In genomic region chr19:35715355-35715809, GRCh38 we compare ENCODE assay signal across 11 cellular contexts. TPM values are rescaled to one million over a fixed set of nuclear protein-coding genes. Genes with fewer than 3 reads are reported as not detected.
DNase-seq lines count a peak whose midpoint lies in the region; ATAC-seq and TF ChIP-seq lines count a peak whose summit lies in the region.
"Had no signal": no experiment of that assay in that cellular context is flagged by ENCODE, and none has a peak within 500 bp of the region (broad histone marks: within the 10 kb centered on the region; RNA-seq: fewer than 3 reads in every experiment).

No MANE protein-coding gene starts in this region.

- no peak overlapping the region for H3K14ac ChIP-seq in mesenchymal stem cell (ENCODE audit: low read length in 2 of 2)

- H3K4me3 ChIP-seq in mesenchymal stem cell (ENCODE audit: insufficient read depth in 1 of 2, low read depth in 1 of 2, low read length in 2 of 2) = peak overlapping the region in 1 of 2 experiments; percentile 97

- H3K27ac ChIP-seq in mesenchymal stem cell (ENCODE audit: low read length, poor library complexity, severe bottlenecking) = no peak overlapping the region

- intact Hi-C loops in natural killer cell (cut with micrococcal nuclease) = no loop called here
- intact Hi-C loops in activated CD8-positive, alpha-beta T cell treated with anti-CD3 and anti-CD28 coated beads for 36 hours (cut with micrococcal nuclease) = loop anchor here (10.0 kb wide), 1 partner anchor 219 kb away; the partner anchor contains the start of gene LRFN3

- no peak overlapping the region for H4K8ac ChIP-seq in mesenchymal stem cell (ENCODE audit: low read length)

- CTCF ChIA-PET in activated CD8-positive, alpha-beta T cell treated with anti-CD3 and anti-CD28 coated beads for 36 hours (lab: Charles Lee) = interaction anchor here (1.0 to 6.4 kb wide), 3 partner anchors 16 to 28 kb away, joined by 4 to 137 read pairs (median 18); partner anchors contain the start of genes IGFLR1, PSENEN and U2AF1L4

- WGBS in mesenchymal stem cell = 89% methylated on average over 7 of the region's 7 CpGs

- POLR2A ChIA-PET in activated CD8-positive, alpha-beta T cell treated with anti-CD3 and anti-CD28 coated beads for 36 hours (lab: Charles Lee) = interaction anchor here (0.6 to 8.8 kb wide), 11 partner anchors 10 to 105 kb away, joined by 3 to 215 read pairs (median 4); partner anchors contain the start of genes HSPB6, IGFLR1, LIN37 and PSENEN

- H3K4me2 ChIP-seq in mesenchymal stem cell (ENCODE audit: low read length, poor library complexity, severe bottlenecking) = no peak overlapping the region

- no peak overlapping the region for H3K18ac ChIP-seq in mesenchymal stem cell (ENCODE audit: low read depth in 1 of 2, low read length in 2 of 2)

- TF ChIP-seq CTCF in natural killer cell (IDR thresholded peaks at IDR 0.05) = no peak
- no peak for TF ChIP-seq CTCF in activated CD8-positive, alpha-beta T cell treated with anti-CD3 and anti-CD28 coated beads for 36 hours (IDR thresholded peaks at IDR 0.05)

- H3K79me1 ChIP-seq in mesenchymal stem cell (replicated peaks; ENCODE audit: low read length, poor library complexity, severe bottlenecking) = peaks cover 17% of the 10 kb centered on the region

- H3K4ac ChIP-seq in mesenchymal stem cell (ENCODE audit: low read depth in 1 of 2, low read length in 2 of 2) = peak overlapping the region in 1 of 2 experiments; percentile 35

- no peaks in the 10 kb centered on the region for H3K9me3 ChIP-seq in mesenchymal stem cell (ENCODE audit: control insufficient read depth, low read length)

- no peak overlapping the region for H2BK12ac ChIP-seq in mesenchymal stem cell (ENCODE audit: low read length in 2 of 2)

- H3K27ac Mint-ChIP-seq in natural killer cell treated with Interleukin-12 subunit alpha and Interleukin-12 subunit beta and Interleukin-15 and Interleukin-18, amount 100 ng/mL, for 72 hours = peak overlapping the region; percentile 96 to 99
- H3K27ac Mint-ChIP-seq in natural killer cell (no peak overlapping the region), immature natural killer cell (peak overlapping the region in 1 of 6 donors; percentile 55)
- peak overlapping the region; percentile 100 for H3K27ac Mint-ChIP-seq in activated CD8-positive, alpha-beta T cell treated with anti-CD3 and anti-CD28 coated beads for 36 hours

- no peak overlapping the region for H4K91ac ChIP-seq in mesenchymal stem cell (ENCODE audit: low read length)

- H3K4me3 Mint-ChIP-seq in natural killer cell treated with Interleukin-12 subunit alpha and Interleukin-12 subunit beta and Interleukin-15 and Interleukin-18, amount 100 ng/mL, for 72 hours = peak overlapping the region; percentile 98
- H3K4me3 Mint-ChIP-seq in natural killer cell = no peak overlapping the region
- H3K4me3 Mint-ChIP-seq in activated CD8-positive, alpha-beta T cell treated with anti-CD3 and anti-CD28 coated beads for 36 hours = peak overlapping the region; percentile 83
- no peak overlapping the region for H3K4me3 Mint-ChIP-seq in immature natural killer cell

- ATAC-seq in natural killer cell treated with Interleukin-12 subunit alpha and Interleukin-12 subunit beta and Interleukin-15 and Interleukin-18, amount 100 ng/mL, for 72 hours = no peak
- ATAC-seq in natural killer cell (no peak), GM18870 (IDR thresholded peaks at IDR 0.05; ENCODE audit: unreplicated experiment) (no peak)
- no peak for ATAC-seq in activated CD8-positive, alpha-beta T cell treated with anti-CD3 and anti-CD28 coated beads for 36 hours
- ATAC-seq: Panc1 had no signal

- no peak overlapping the region for H2BK15ac ChIP-seq in mesenchymal stem cell (ENCODE audit: low read depth, poor library complexity, severe bottlenecking)

- H3K9ac ChIP-seq in mesenchymal stem cell (ENCODE audit: low read length) = peak overlapping the region; percentile 87

- no peaks in the 10 kb centered on the region for H3K9me3 Mint-ChIP-seq in natural killer cell treated with Interleukin-12 subunit alpha and Interleukin-12 subunit beta and Interleukin-15 and Interleukin-18, amount 100 ng/mL, for 72 hours
- no peaks in the 10 kb centered on the region for H3K9me3 Mint-ChIP-seq in natural killer cell
- peaks cover 2% of the 10 kb centered on the region for H3K9me3 Mint-ChIP-seq in activated CD8-positive, alpha-beta T cell treated with anti-CD3 and anti-CD28 coated beads for 36 hours
- H3K9me3 Mint-ChIP-seq in immature natural killer cell = no peaks in the 10 kb centered on the region

- H3K4me1 ChIP-seq in mesenchymal stem cell (ENCODE audit: control insufficient read depth, insufficient read depth, low read depth, low read length) = peaks cover 23% of the 10 kb centered on the region

- peaks cover 4 to 9% of the 10 kb centered on the region in 2 experiments for H3K36me3 ChIP-seq in mesenchymal stem cell (ENCODE audit: control insufficient read depth in 1 of 2, insufficient read depth in 2 of 2, low read depth in 1 of 2, low read length in 2 of 2)

- no peaks in the 10 kb centered on the region for H3K27me3 Mint-ChIP-seq in natural killer cell treated with Interleukin-12 subunit alpha and Interleukin-12 subunit beta and Interleukin-15 and Interleukin-18, amount 100 ng/mL, for 72 hours
- H3K27me3 Mint-ChIP-seq in natural killer cell (ENCODE audit: low read depth in 2 of 2) = no peaks in the 10 kb centered on the region
- no peaks in the 10 kb centered on the region for H3K27me3 Mint-ChIP-seq in activated CD8-positive, alpha-beta T cell treated with anti-CD3 and anti-CD28 coated beads for 36 hours
- H3K27me3 Mint-ChIP-seq in immature natural killer cell (ENCODE audit: low read depth in 3 of 3) = peaks cover 3 to 5% (median 3%) of the 10 kb centered on the region in 3 donors

- H2BK120ac ChIP-seq in mesenchymal stem cell (ENCODE audit: low read depth, low read length) = no peak overlapping the region

- H3K4me1 Mint-ChIP-seq in natural killer cell treated with Interleukin-12 subunit alpha and Interleukin-12 subunit beta and Interleukin-15 and Interleukin-18, amount 100 ng/mL, for 72 hours (ENCODE audit: low read depth in 2 of 2) = peaks cover 59 to 60% of the 10 kb centered on the region in 2 donors
- peaks cover 15 to 45% of the 10 kb centered on the region in 2 donors for H3K4me1 Mint-ChIP-seq in natural killer cell
- H3K4me1 Mint-ChIP-seq in activated CD8-positive, alpha-beta T cell treated with anti-CD3 and anti-CD28 coated beads for 36 hours (ENCODE audit: low read depth) = peaks cover 36% of the 10 kb centered on the region
- H3K4me1 Mint-ChIP-seq in immature natural killer cell = peaks cover 29 to 31% of the 10 kb centered on the region in 2 donors

- H3K27me3 ChIP-seq in mesenchymal stem cell (ENCODE audit: control insufficient read depth in 1 of 2, insufficient read depth in 1 of 2, low read length in 2 of 2) = peaks cover 0 to 27% of the 10 kb centered on the region in 2 experiments

- no peak for DNase-seq in natural killer cell treated with Interleukin-12 subunit alpha and Interleukin-12 subunit beta and Interleukin-15 and Interleukin-18, amount 100 ng/mL, for 72 hours (ENCODE audit: low spot score)
- no peak for DNase-seq in natural killer cell
- DNase-seq in activated CD8-positive, alpha-beta T cell treated with anti-CD3 and anti-CD28 coated beads for 36 hours = no peak
- no peak for DNase-seq in mesenchymal stem cell
- no peak for DNase-seq in immature natural killer cell
- no peak for DNase-seq in kidney tubule cell (ENCODE audit: low spot score)
- DNase-seq in retina = no peak
- DNase-seq: COR-L47 had no signal

- no peak overlapping the region for H2AFZ ChIP-seq in mesenchymal stem cell (ENCODE audit: low read depth, low read length)

- H3K23ac ChIP-seq in mesenchymal stem cell (ENCODE audit: low read length in 2 of 2) = no peak overlapping the region

- H2BK5ac ChIP-seq in mesenchymal stem cell (ENCODE audit: low read depth, low read length, poor library complexity, severe bottlenecking) = no peak overlapping the region

- peaks cover 30% of the 10 kb centered on the region for H3K36me3 Mint-ChIP-seq in natural killer cell treated with Interleukin-12 subunit alpha and Interleukin-12 subunit beta and Interleukin-15 and Interleukin-18, amount 100 ng/mL, for 72 hours
- H3K36me3 Mint-ChIP-seq in natural killer cell = no peaks in the 10 kb centered on the region
- peaks cover 65% of the 10 kb centered on the region for H3K36me3 Mint-ChIP-seq in activated CD8-positive, alpha-beta T cell treated with anti-CD3 and anti-CD28 coated beads for 36 hours (ENCODE audit: low read depth)
- H3K36me3 Mint-ChIP-seq in immature natural killer cell = peaks cover 0 to 3% (median 0%) of the 10 kb centered on the region in 3 donors

- H2AK5ac ChIP-seq in mesenchymal stem cell (ENCODE audit: low read length, severe bottlenecking) = no peak overlapping the region

RNA-seq across cellular contexts. Expression of gene KMT2B, which starts 2.4 kb away (rescaled TPM):
- 100 to 1,000 TPM in 1 of 2 donors, 10 to 100 TPM in 1; 80.1 to 137 TPM for total RNA-seq in natural killer cell treated with Interleukin-12 subunit alpha and Interleukin-12 subunit beta and Interleukin-15 and Interleukin-18, amount 100 ng/mL, for 72 hours
- total RNA-seq in natural killer cell = 10 to 100 TPM; 60.8 to 70.9 (median 70.7) TPM
- 10 to 100 TPM; 62.9 to 63.6 TPM for total RNA-seq in activated CD8-positive, alpha-beta T cell treated with anti-CD3 and anti-CD28 coated beads for 36 hours
- polyA plus RNA-seq in mesenchymal stem cell (2013, experiment 1 of 2) = 12.9 TPM
- 12.4 TPM for polyA plus RNA-seq in mesenchymal stem cell (2013, experiment 2 of 2)
- 1 to 10 TPM in 1 of 3 donors, under 1 TPM in 1, not detected in 1; 0.30 to 1.8 TPM for polyA plus RNA-seq in immature natural killer cell

RNA-seq across cellular contexts. Expression of gene ZBTB32, which starts 11.0 kb away (rescaled TPM):
- total RNA-seq in natural killer cell treated with Interleukin-12 subunit alpha and Interleukin-12 subunit beta and Interleukin-15 and Interleukin-18, amount 100 ng/mL, for 72 hours = 100 to 1,000 TPM; 191 to 295 TPM
- total RNA-seq in natural killer cell = 1 to 10 TPM in 1 of 3 donors, under 1 TPM in 2; 0.27 to 1.8 (median 0.35) TPM
- 100 to 1,000 TPM; 410 to 420 TPM for total RNA-seq in activated CD8-positive, alpha-beta T cell treated with anti-CD3 and anti-CD28 coated beads for 36 hours
- polyA plus RNA-seq in mesenchymal stem cell (2013, experiment 1 of 2) = not detected
- not detected for polyA plus RNA-seq in mesenchymal stem cell (2013, experiment 2 of 2)
- not detected for polyA plus RNA-seq in immature natural killer cell
- total RNA-seq: liver had no signal

RNA-seq across cellular contexts. Expression of gene IGFLR1, which starts 26.9 kb away (rescaled TPM):
- 100 to 1,000 TPM in 1 of 2 donors, 10 to 100 TPM in 1; 80.4 to 193 TPM for total RNA-seq in natural killer cell treated with Interleukin-12 subunit alpha and Interleukin-12 subunit beta and Interleukin-15 and Interleukin-18, amount 100 ng/mL, for 72 hours
- 10 to 100 TPM; 57.7 to 75.6 (median 69.6) TPM for total RNA-seq in natural killer cell
- 100 to 1,000 TPM; 140 to 143 TPM for total RNA-seq in activated CD8-positive, alpha-beta T cell treated with anti-CD3 and anti-CD28 coated beads for 36 hours
- 3.2 TPM for polyA plus RNA-seq in mesenchymal stem cell (2013, experiment 1 of 2)
- 2.5 TPM for polyA plus RNA-seq in mesenchymal stem cell (2013, experiment 2 of 2)
- 100 to 1,000 TPM in 2 of 3 donors, 10 to 100 TPM in 1; 94.6 to 116 (median 109) TPM for polyA plus RNA-seq in immature natural killer cell

RNA-seq across cellular contexts. Expression of gene U2AF1L4, which starts 29.8 kb away (rescaled TPM):
- 10 to 100 TPM; 17.0 to 19.1 TPM for total RNA-seq in natural killer cell treated with Interleukin-12 subunit alpha and Interleukin-12 subunit beta and Interleukin-15 and Interleukin-18, amount 100 ng/mL, for 72 hours
- total RNA-seq in natural killer cell = 10 to 100 TPM; 63.7 to 78.2 (median 73.0) TPM
- total RNA-seq in activated CD8-positive, alpha-beta T cell treated with anti-CD3 and anti-CD28 coated beads for 36 hours = 10 to 100 TPM; 41.7 to 42.5 TPM
- polyA plus RNA-seq in mesenchymal stem cell (2013, experiment 1 of 2) = 13.8 TPM
- 12.8 TPM for polyA plus RNA-seq in mesenchymal stem cell (2013, experiment 2 of 2)
- polyA plus RNA-seq in immature natural killer cell = 10 to 100 TPM; 11.8 to 21.4 (median 15.8) TPM

RNA-seq across cellular contexts. Expression of gene PSENEN, which starts 30.1 kb away (rescaled TPM):
- 10 to 100 TPM; 66.4 to 84.2 TPM for total RNA-seq in natural killer cell treated with Interleukin-12 subunit alpha and Interleukin-12 subunit beta and Interleukin-15 and Interleukin-18, amount 100 ng/mL, for 72 hours
- 10 to 100 TPM; 38.5 to 45.0 (median 41.0) TPM for total RNA-seq in natural killer cell
- total RNA-seq in activated CD8-positive, alpha-beta T cell treated with anti-CD3 and anti-CD28 coated beads for 36 hours = 10 to 100 TPM; 37.2 to 41.3 TPM
- 131 TPM for polyA plus RNA-seq in mesenchymal stem cell (2013, experiment 1 of 2)
- 134 TPM for polyA plus RNA-seq in mesenchymal stem cell (2013, experiment 2 of 2)
- polyA plus RNA-seq in immature natural killer cell = 100 to 1,000 TPM; 127 to 149 (median 129) TPM

Comparison
In these comparisons a context has a peak if more than half of its experiments do, and no peak if none do; other contexts are left out.
1. H3K27ac Mint-ChIP-seq: peak in natural killer cell treated with Interleukin-12 subunit alpha and Interleukin-12 subunit beta and Interleukin-15 and Interleukin-18, amount 100 ng/mL, for 72 hours (2 of 2) and activated CD8-positive, alpha-beta T cell treated with anti-CD3 and anti-CD28 coated beads for 36 hours (single experiment); none in natural killer cell (0 of 2).
2. H3K4me3 Mint-ChIP-seq: peak in natural killer cell treated with Interleukin-12 subunit alpha and Interleukin-12 subunit beta and Interleukin-15 and Interleukin-18, amount 100 ng/mL, for 72 hours (single experiment) and activated CD8-positive, alpha-beta T cell treated with anti-CD3 and anti-CD28 coated beads for 36 hours (single experiment); none in natural killer cell (single experiment) and immature natural killer cell (0 of 5).
3. RNA of gene ZBTB32, which starts 11.0 kb away (total RNA-seq): 410 to 420 TPM in activated CD8-positive, alpha-beta T cell treated with anti-CD3 and anti-CD28 coated beads for 36 hours and 191 to 295 TPM in natural killer cell treated with Interleukin-12 subunit alpha and Interleukin-12 subunit beta and Interleukin-15 and Interleukin-18, amount 100 ng/mL, for 72 hours; 0.27 to 1.8 TPM in natural killer cell; every median in the first group is over 10 times any median in the second.